In the genomic region with DNA sequence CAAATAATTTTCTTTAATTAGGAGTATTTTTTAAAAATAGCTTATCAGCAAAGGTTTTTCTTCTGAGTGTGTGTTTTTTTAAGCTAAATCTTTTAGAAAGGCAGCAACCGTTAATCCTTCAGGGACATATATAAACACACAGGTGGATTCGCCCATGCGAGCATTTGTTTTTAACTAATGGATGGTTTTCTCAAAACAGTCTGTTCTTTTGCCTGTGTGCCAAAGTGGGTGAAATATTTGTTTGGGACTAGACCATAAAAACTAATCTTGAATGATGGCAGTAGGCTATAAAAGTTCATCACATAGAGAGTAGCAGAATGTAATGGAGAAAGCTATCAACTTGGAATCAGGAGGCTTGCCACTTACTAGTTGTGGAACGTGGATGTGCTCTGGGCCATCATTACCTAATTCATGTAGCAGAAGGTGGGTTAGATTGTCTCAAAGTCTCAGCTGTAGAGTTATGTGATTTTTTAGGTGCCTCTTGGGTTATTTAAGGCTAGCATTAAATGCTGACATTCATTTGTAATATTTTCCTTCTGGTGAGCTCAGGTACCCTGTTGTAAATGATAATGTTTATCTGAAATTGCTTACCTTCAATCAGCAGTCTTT, we compare ENCODE assay signal across 21 cellular contexts.
"Had no signal": no experiment of that assay in that cellular context is flagged by ENCODE, and none has a peak within 500 bp of the region (broad histone marks: within the 10 kb centered on the region; RNA-seq: fewer than 3 reads in every experiment).

No MANE protein-coding gene starts in this region.

- H3K4me1 ChIP-seq: foreskin keratinocyte, parathyroid adenoma had no signal

- H3K27me3 ChIP-seq: brain microvascular endothelial cell, foreskin keratinocyte, right lobe of liver had no signal

- H3K4me1 Mint-ChIP-seq: stimulated activated effector memory CD8-positive, alpha-beta T cell treated with anti-CD3 and anti-CD28 coated beads, Interleukin-12 subunit alpha, Interleukin-12 subunit beta, amount 100 ng/mL, for 72 hours had no signal

- H3K36me3 ChIP-seq: brain microvascular endothelial cell, right lobe of liver, WERI-Rb-1 had no signal

- H3K4me3 ChIP-seq: lung, right lobe of liver, smooth muscle cell had no signal

- ATAC-seq: foreskin keratinocyte; left lobe of liver; right lobe of liver; stimulated activated effector memory CD8-positive, alpha-beta T cell treated with anti-CD3 and anti-CD28 coated beads, Interleukin-12 subunit alpha, Interleukin-12 subunit beta, amount 100 ng/mL, for 72 hours had no signal

- FAIRE-seq: colon had no signal

- H3K36me3 Mint-ChIP-seq: mesothelial cell of epicardium; stimulated activated effector memory CD8-positive, alpha-beta T cell treated with anti-CD3 and anti-CD28 coated beads, Interleukin-12 subunit alpha, Interleukin-12 subunit beta, amount 100 ng/mL, for 72 hours had no signal

- H3K9me3 ChIP-seq: right lobe of liver had no signal

- H3K9ac ChIP-seq: parathyroid adenoma had no signal

- H3K9me3 Mint-ChIP-seq: nephron; stimulated activated effector memory CD8-positive, alpha-beta T cell treated with anti-CD3 and anti-CD28 coated beads, Interleukin-12 subunit alpha, Interleukin-12 subunit beta, amount 100 ng/mL, for 72 hours; T-helper 1 cell treated with Interleukin-12 subunit alpha and Interleukin-12 subunit beta and Interleukin-4 antibody, amounts not matched to agents 30 μg/mL and 1 μg/mL, for 36 hours had no signal

- H3K27ac ChIP-seq: brain microvascular endothelial cell, foreskin keratinocyte, parathyroid adenoma, right lobe of liver, WERI-Rb-1 had no signal

- DNase-seq: activated CD4-positive, alpha-beta T cell treated with anti-CD3 and anti-CD28 coated beads, Interleukin-2, amount 50 U/mL, for 4 hours; activated naive CD4-positive, alpha-beta T cell; aorta; brain microvascular endothelial cell; central memory CD4-positive, alpha-beta T cell; foreskin keratinocyte; glutamatergic neuron; hypothalamus; islet precursor cell; right lobe of liver; stimulated activated CD4-positive, alpha-beta T cell treated with anti-CD3 and anti-CD28 coated beads, Interleukin-4, amount 100 ng/mL, for 24 hours; WERI-Rb-1 had no signal

- H3K4me3 Mint-ChIP-seq: mesothelial cell of epicardium; nephron; stimulated activated effector memory CD8-positive, alpha-beta T cell treated with anti-CD3 and anti-CD28 coated beads, Interleukin-12 subunit alpha, Interleukin-12 subunit beta, amount 100 ng/mL, for 72 hours; T-helper 1 cell treated with Interleukin-12 subunit alpha and Interleukin-12 subunit beta and Interleukin-4 antibody, amounts not matched to agents 30 μg/mL and 1 μg/mL, for 36 hours had no signal

- H3K4me2 ChIP-seq: smooth muscle cell had no signal

- H2AFZ ChIP-seq: parathyroid adenoma had no signal

- H3K27ac Mint-ChIP-seq: mesothelial cell of epicardium; stimulated activated effector memory CD8-positive, alpha-beta T cell treated with anti-CD3 and anti-CD28 coated beads, Interleukin-12 subunit alpha, Interleukin-12 subunit beta, amount 100 ng/mL, for 72 hours; T-helper 1 cell treated with Interleukin-12 subunit alpha and Interleukin-12 subunit beta and Interleukin-4 antibody, amounts not matched to agents 30 μg/mL and 1 μg/mL, for 36 hours had no signal

- H3K79me2 ChIP-seq: parathyroid adenoma had no signal
